9 cellular contexts compared by ENCODE assay signal in the genomic region with DNA sequence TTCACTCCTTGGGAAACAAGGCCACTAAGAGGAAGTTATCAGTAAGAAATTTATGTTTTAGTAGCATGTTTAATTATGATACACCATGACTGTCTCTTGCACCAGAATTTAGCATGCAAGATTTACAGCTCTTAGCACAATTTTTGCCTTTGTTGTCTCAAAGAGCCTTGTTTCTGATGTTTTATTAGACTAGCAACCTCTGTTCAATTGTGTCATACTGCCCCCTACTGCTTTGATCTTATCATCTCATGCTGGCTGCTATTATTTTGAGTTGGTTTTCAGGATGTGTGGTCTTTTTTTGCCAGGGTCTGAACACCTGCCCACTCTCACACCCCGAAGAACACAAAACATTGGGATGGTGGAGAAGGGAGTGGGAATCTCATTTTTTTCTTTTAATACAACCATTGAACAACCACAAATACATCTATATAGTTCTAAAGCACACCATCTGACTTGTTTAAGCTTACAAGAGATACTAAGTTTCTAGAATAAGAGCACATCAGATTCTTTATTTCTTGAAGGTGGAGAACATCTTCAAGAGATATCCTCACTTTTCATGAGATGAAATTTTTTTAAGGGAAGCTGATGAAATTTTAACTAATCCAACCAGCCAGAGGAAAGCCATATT.
DNase-seq lines count a peak whose midpoint lies in the region; ATAC-seq lines count a peak whose summit lies in the region.
"Had no signal": no experiment of that assay in that cellular context is flagged by ENCODE, and none has a peak within 500 bp of the region (broad histone marks: within the 10 kb centered on the region; RNA-seq: fewer than 3 reads in every experiment).

No MANE protein-coding gene starts in this region.

- no peak overlapping the region for H4K8ac ChIP-seq in mesenchymal stem cell (ENCODE audit: low read length)

- peak; percentile 66 for DNase-seq in DMS53 (lab: John Stamatoyannopoulos, UW)
- peak; percentile 65 for DNase-seq in NCI-H748 (lab: John Stamatoyannopoulos, UW; ENCODE audit: unreplicated experiment)
- DNase-seq in cerebellar cortex (ENCODE audit: low spot score), result peak; percentile 41
- DNase-seq in mesenchymal stem cell, result peak; percentile 57
- no peak for DNase-seq in mesenteric fat pad (ENCODE audit: low spot score)
- DNase-seq: activated B cell treated with CpG ODN at 0.5 μM for 24 hours had no signal

- no peak overlapping the region for H3K14ac ChIP-seq in mesenchymal stem cell (ENCODE audit: low read length in 2 of 2)

- H3K18ac ChIP-seq in mesenchymal stem cell (ENCODE audit: low read depth in 1 of 2, low read length in 2 of 2), result no peak overlapping the region

- no CpG with 5 or more reads among the region's 1 CpG for WGBS in mesenchymal stem cell

- no peaks in the 10 kb centered on the region for H3K36me3 ChIP-seq in mesenchymal stem cell (ENCODE audit: control insufficient read depth in 1 of 2, insufficient read depth in 2 of 2, low read depth in 1 of 2, low read length in 2 of 2)

- peaks cover 0 to 15% of the 10 kb centered on the region in 2 experiments for H3K27me3 ChIP-seq in mesenchymal stem cell (ENCODE audit: control insufficient read depth in 1 of 2, insufficient read depth in 1 of 2, low read length in 2 of 2)

- peaks cover 2% of the 10 kb centered on the region for H3K4me1 ChIP-seq in mesenchymal stem cell (ENCODE audit: control insufficient read depth, insufficient read depth, low read depth, low read length)

- no peak overlapping the region for H2AFZ ChIP-seq in mesenchymal stem cell (ENCODE audit: low read depth, low read length)

- no peak overlapping the region for H3K9ac ChIP-seq in mesenchymal stem cell (ENCODE audit: low read length)

- H2AK5ac ChIP-seq in mesenchymal stem cell (ENCODE audit: low read length, severe bottlenecking), result no peak overlapping the region

- H3K4ac ChIP-seq in mesenchymal stem cell (ENCODE audit: low read depth in 1 of 2, low read length in 2 of 2), result no peak overlapping the region

- no peak overlapping the region for H3K27ac ChIP-seq in mesenchymal stem cell (ENCODE audit: low read length, poor library complexity, severe bottlenecking)

- no peak overlapping the region for H2BK15ac ChIP-seq in mesenchymal stem cell (ENCODE audit: low read depth, poor library complexity, severe bottlenecking)

- peak; percentile 54 for ATAC-seq in HG02885 (IDR thresholded peaks at IDR 0.05; ENCODE audit: poor library complexity, unreplicated experiment)
- no peak for ATAC-seq in GM21515 (IDR thresholded peaks at IDR 0.05; ENCODE audit: unreplicated experiment)
- ATAC-seq in GM21381 (IDR thresholded peaks at IDR 0.05; ENCODE audit: unreplicated experiment), result no peak

- H2BK5ac ChIP-seq in mesenchymal stem cell (ENCODE audit: low read depth, low read length, poor library complexity, severe bottlenecking), result no peak overlapping the region

- H4K91ac ChIP-seq in mesenchymal stem cell (ENCODE audit: low read length), result no peak overlapping the region

- no peak overlapping the region for H3K23ac ChIP-seq in mesenchymal stem cell (ENCODE audit: low read length in 2 of 2)

- no peaks in the 10 kb centered on the region for H3K79me1 ChIP-seq in mesenchymal stem cell (replicated peaks; ENCODE audit: low read length, poor library complexity, severe bottlenecking)

- H2BK120ac ChIP-seq in mesenchymal stem cell (ENCODE audit: low read depth, low read length), result no peak overlapping the region

- no peak overlapping the region for H3K4me3 ChIP-seq in mesenchymal stem cell (ENCODE audit: insufficient read depth in 1 of 2, low read depth in 1 of 2, low read length in 2 of 2)

- no peak overlapping the region for H3K4me2 ChIP-seq in mesenchymal stem cell (ENCODE audit: low read length, poor library complexity, severe bottlenecking)

- no peaks in the 10 kb centered on the region for H3K9me3 ChIP-seq in mesenchymal stem cell (ENCODE audit: control insufficient read depth, low read length)

- H2BK12ac ChIP-seq in mesenchymal stem cell (ENCODE audit: low read length in 2 of 2), result no peak overlapping the region
